Comparison of ENCODE assay signal across 33 cellular contexts in genomic region chr12:73947627-73948026, GRCh38.
"Had no signal": no experiment of that assay in that cellular context is flagged by ENCODE, and none has a peak within 500 bp of the region (broad histone marks: within the 10 kb centered on the region; RNA-seq: fewer than 3 reads in every experiment).

No MANE protein-coding gene starts in this region.

- H3K4me3 ChIP-seq: adrenal gland, body of pancreas, breast epithelium had no signal

- ATAC-seq: activated CD8-positive, alpha-beta T cell treated with anti-CD3 and anti-CD28 coated beads for 36 hours; activated naive CD4-positive, alpha-beta T cell treated with anti-CD3 and anti-CD28 coated beads, Interleukin-2, amount 50 U/mL, for 72 hours; activated T-cell treated with anti-CD3 and anti-CD28 coated beads, Interleukin-2, amount 50 U/mL, for 4 hours; activated T-cell treated with anti-CD3 and anti-CD28 coated beads, Interleukin-2, amount 50 U/mL, for 72 hours; activated T-helper 17 cell treated with anti-CD3 and anti-CD28 coated beads, Interleukin-2, amount 50 U/mL, for 72 hours; body of pancreas had no signal

- H3K27ac ChIP-seq: adrenal gland, body of pancreas, brain microvascular endothelial cell, breast epithelium, VCaP had no signal

- H3K27me3 ChIP-seq: adrenal gland, body of pancreas, brain microvascular endothelial cell, breast epithelium had no signal

- H3K4me1 ChIP-seq: adrenal gland, breast epithelium had no signal

- H3K9me3 ChIP-seq: adrenal gland, body of pancreas, breast epithelium had no signal

- DNase-seq: activated B cell treated with CpG ODN at 0.5 μM for 24 hours; activated CD4-positive, alpha-beta memory T cell treated with anti-CD3 and anti-CD28 coated beads for 36 hours; activated CD4-positive, alpha-beta T cell treated with anti-CD3 and anti-CD28 coated beads for 4 hours; activated CD4-positive, alpha-beta T cell treated with anti-CD3 and anti-CD28 coated beads, Interleukin-2, amount 10 ng/mL, durations not matched to agents 24 days and 14 days; activated CD4-positive, alpha-beta T cell treated with anti-CD3 and anti-CD28 coated beads, Interleukin-2, amount 50 U/mL, for 1 hour; activated CD4-positive, alpha-beta T cell treated with anti-CD3 and anti-CD28 coated beads, Interleukin-2, amount 50 U/mL, for 4 hours; activated CD4-positive, CD25-positive, alpha-beta regulatory T cell treated with anti-CD3 and anti-CD28 coated beads, Interleukin-2, amount 50 U/mL, for 72 hours; activated CD8-positive, alpha-beta memory T cell treated with anti-CD3 and anti-CD28 coated beads, Interleukin-2, amount 50 U/mL, for 4 hours; activated CD8-positive, alpha-beta T cell treated with anti-CD3 and anti-CD28 coated beads for 36 hours; activated effector memory CD4-positive, alpha-beta T cell treated with anti-CD3 and anti-CD28 coated beads, Interleukin-2, amount 50 U/mL, for 16 hours; activated gamma-delta T cell treated with Interleukin-2 at 50 U/mL for 16 hours; activated naive CD4-positive, alpha-beta T cell; activated naive CD4-positive, alpha-beta T cell treated with anti-CD3 and anti-CD28 coated beads for 36 hours; activated naive CD4-positive, alpha-beta T cell treated with anti-CD3 and anti-CD28 coated beads, Interleukin-2, amount 50 U/mL, for 16 hours; activated naive CD8-positive, alpha-beta T cell treated with anti-CD3 and anti-CD28 coated beads for 36 hours; activated T-cell treated with anti-CD3 and anti-CD28 coated beads for 4 hours; activated T-cell treated with anti-CD3 and anti-CD28 coated beads, Interleukin-2, amount 50 U/mL, for 1 hour; activated T-cell treated with anti-CD3 and anti-CD28 coated beads, Interleukin-2, amount 50 U/mL, for 4 hours; activated T-cell treated with anti-CD3 and anti-CD28 coated beads, Interleukin-2, amount 50 U/mL, for 72 hours; adrenal gland; amniotic stem cell; aorta; body of pancreas; brain microvascular endothelial cell; central memory CD4-positive, alpha-beta T cell; T-helper 2 cell; T-helper 9 cell had no signal

- H3K36me3 ChIP-seq: adrenal gland, brain microvascular endothelial cell, breast epithelium had no signal

- FAIRE-seq: astrocyte, TTC549 had no signal
